Comparison of ENCODE assay signal across 15 cellular contexts in the genomic region with DNA sequence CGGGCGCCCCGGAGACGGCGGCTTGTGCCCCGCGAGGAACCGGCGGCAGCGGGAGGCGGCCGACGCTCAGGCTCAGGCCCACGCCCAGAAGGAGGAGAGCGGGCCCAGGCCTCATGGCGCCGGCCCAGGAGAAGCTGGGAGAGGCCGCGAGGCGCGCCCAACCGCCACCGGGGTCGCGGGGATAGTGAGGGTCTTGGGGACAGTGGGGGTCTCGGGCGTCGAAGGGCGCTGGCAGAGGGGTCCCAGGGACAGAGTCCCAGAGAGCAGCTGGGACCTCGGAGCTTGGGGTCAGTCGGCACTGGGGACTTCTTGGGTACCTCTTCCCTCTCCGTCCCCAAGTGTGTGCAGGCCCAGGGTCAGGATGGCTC. TPM values are rescaled to one million over a fixed set of nuclear protein-coding genes. Genes with fewer than 3 reads are reported as not detected.
A peak's percentile ranks its signal among the peaks of the same experiment; 100 is the strongest.
DNase-seq lines count a peak whose midpoint lies in the region; ATAC-seq, FAIRE-seq and TF ChIP-seq lines count a peak whose summit lies in the region.
"Had no signal": no experiment of that assay in that cellular context is flagged by ENCODE, and none has a peak within 500 bp of the region (broad histone marks: within the 10 kb centered on the region; RNA-seq: fewer than 3 reads in every experiment).

Gene PKDREJ, minus strand, starts transcription at position 136 of the 368 bp plus-strand sequence. Its CDS starts 21 bp downstream, at position 115.

- H3K27ac ChIP-seq in endodermal cell (ENCODE audit: low read depth, low read length) (no peak within 1 kb of the TSS), testis (peak within 1 kb of the TSS in 1 of 2 donors; percentile 36)

- no peak for FAIRE-seq in H54 (lab: Jason Lieb, UNC)
- FAIRE-seq: colon, urothelium cell line had no signal

- H3K4me1 ChIP-seq in endodermal cell (ENCODE audit: control insufficient read depth, insufficient read depth, low read length) = no peaks in the 10 kb centered on the region
- no peaks in the 10 kb centered on the region for H3K4me1 ChIP-seq in testis

- H3K9me3 Mint-ChIP-seq in activated CD4-positive, alpha-beta T cell treated with anti-CD3 and anti-CD28 coated beads, Interleukin-2, amount 10 ng/mL, durations not matched to agents 24 days and 14 days = peaks cover 13% of the 10 kb centered on the region
- peaks cover 49% of the 10 kb centered on the region for H3K9me3 Mint-ChIP-seq in endodermal cell
- peaks cover 0 to 25% (median 2%) of the 10 kb centered on the region in 9 donors for H3K9me3 Mint-ChIP-seq in naive thymus-derived CD8-positive, alpha-beta T cell

- H3K4me3 ChIP-seq in endodermal cell (ENCODE audit: low read length) (no peak within 1 kb of the TSS), testis (peak within 1 kb of the TSS; percentile 26 to 34)

- peaks cover 75% of the 10 kb centered on the region for H3K27me3 Mint-ChIP-seq in activated CD4-positive, alpha-beta T cell treated with anti-CD3 and anti-CD28 coated beads, Interleukin-2, amount 10 ng/mL, durations not matched to agents 24 days and 14 days
- H3K27me3 Mint-ChIP-seq in endodermal cell (ENCODE audit: insufficient read depth) = peaks cover 81% of the 10 kb centered on the region
- H3K27me3 Mint-ChIP-seq in naive thymus-derived CD8-positive, alpha-beta T cell = peaks cover 27 to 55% (median 47%) of the 10 kb centered on the region in 5 donors

- H3K9me3 ChIP-seq in endodermal cell (ENCODE audit: control insufficient read depth, low read length) = peaks cover 32% of the 10 kb centered on the region
- H3K9me3 ChIP-seq in testis = no peaks in the 10 kb centered on the region

- H3K36me3 ChIP-seq in endodermal cell (ENCODE audit: control insufficient read depth, insufficient read depth, low read length) = no peaks in the 10 kb centered on the region
- H3K36me3 ChIP-seq in testis (ENCODE audit: low read depth, missing control alignments) = no peaks in the 10 kb centered on the region

- H3K27ac Mint-ChIP-seq in activated CD4-positive, alpha-beta T cell treated with anti-CD3 and anti-CD28 coated beads, Interleukin-2, amount 10 ng/mL, durations not matched to agents 24 days and 14 days = no peak within 1 kb of the TSS
- no peak within 1 kb of the TSS for H3K27ac Mint-ChIP-seq in endodermal cell
- peak within 1 kb of the TSS in 1 of 10 donors; percentile 12 for H3K27ac Mint-ChIP-seq in naive thymus-derived CD8-positive, alpha-beta T cell

- peaks cover 12% of the 10 kb centered on the region for H3K36me3 Mint-ChIP-seq in activated CD4-positive, alpha-beta T cell treated with anti-CD3 and anti-CD28 coated beads, Interleukin-2, amount 10 ng/mL, durations not matched to agents 24 days and 14 days (ENCODE audit: low read depth)
- H3K36me3 Mint-ChIP-seq in endodermal cell (ENCODE audit: low read depth) = peaks cover 10% of the 10 kb centered on the region
- peaks cover 0 to 18% (median 2%) of the 10 kb centered on the region in 3 donors for H3K36me3 Mint-ChIP-seq in naive thymus-derived CD8-positive, alpha-beta T cell

- intact Hi-C loops in activated CD4-positive, alpha-beta T cell treated with anti-CD3 and anti-CD28 coated beads, Interleukin-2, amount 10 ng/mL, durations not matched to agents 24 days and 14 days (cut with micrococcal nuclease) = no loop called here
- intact Hi-C loops in testis (cut with DNase I; ENCODE audit: low total_unique reads) = no loop called here

- POLR2A ChIA-PET in naive thymus-derived CD8-positive, alpha-beta T cell (lab: Charles Lee) = no interaction called here
- POLR2A ChIA-PET in GM10248 (lab: Yijun Ruan, JAX) = no interaction called here

- H3K4me3 Mint-ChIP-seq in activated CD4-positive, alpha-beta T cell treated with anti-CD3 and anti-CD28 coated beads, Interleukin-2, amount 10 ng/mL, durations not matched to agents 24 days and 14 days = peak within 1 kb of the TSS; percentile 53
- H3K4me3 Mint-ChIP-seq in endodermal cell = peak within 1 kb of the TSS; percentile 43
- H3K4me3 Mint-ChIP-seq in naive thymus-derived CD8-positive, alpha-beta T cell = peak within 1 kb of the TSS in 9 of 10 donors; percentile 7 to 69 (median 50)

- CTCF ChIA-PET in GM10248 (lab: Yijun Ruan, JAX) = no interaction called here

- DNase-seq in activated CD4-positive, alpha-beta T cell treated with anti-CD3 and anti-CD28 coated beads, Interleukin-2, amount 10 ng/mL, durations not matched to agents 24 days and 14 days = no peak
- no peak for DNase-seq in activated CD4-positive, alpha-beta T cell treated with anti-CD3 and anti-CD28 coated beads, Interleukin-2, amount 50 U/mL, for 48 hours
- DNase-seq in endodermal cell (no peak), testis (no peak), GM10248 (ENCODE audit: extremely low spot score) (no peak), H54 (ENCODE audit: insufficient read length, low spot score) (no peak)
- no peak for DNase-seq in naive thymus-derived CD8-positive, alpha-beta T cell
- DNase-seq: DND-41, KBM-7, NCI-H2029 treated with DMSO at 0.1 percent for 48 hours had no signal

- H3K4me1 Mint-ChIP-seq in activated CD4-positive, alpha-beta T cell treated with anti-CD3 and anti-CD28 coated beads, Interleukin-2, amount 10 ng/mL, durations not matched to agents 24 days and 14 days = peaks cover 8% of the 10 kb centered on the region
- H3K4me1 Mint-ChIP-seq in endodermal cell = peaks cover 3% of the 10 kb centered on the region
- peaks cover 1 to 20% (median 9%) of the 10 kb centered on the region in 4 donors for H3K4me1 Mint-ChIP-seq in naive thymus-derived CD8-positive, alpha-beta T cell

- H3K27me3 ChIP-seq in endodermal cell (ENCODE audit: control insufficient read depth, insufficient read depth, low read length, poor library complexity, severe bottlenecking) = peaks cover 58% of the 10 kb centered on the region
- H3K27me3 ChIP-seq in testis = no peaks in the 10 kb centered on the region

- 62 to 78% methylated on average over 16 to 32 of the region's 32 CpGs for WGBS in endodermal cell (ENCODE audit: insufficient coverage in 1 of 2, insufficient read length in 1 of 2), 2 experiments
- WGBS in testis, 2 donors = 16 to 29% methylated on average over 21 to 26 of the region's 32 CpGs

- H3K9ac ChIP-seq in endodermal cell (ENCODE audit: extremely low read depth, low read length, poor library complexity, severe bottlenecking) = no peak within 1 kb of the TSS

- no peak for TF ChIP-seq POLR2A in testis (IDR thresholded peaks at IDR 0.05)
- no peak for TF ChIP-seq POLR2A in H54 (IDR thresholded peaks at IDR 0.05; ENCODE audit: low read depth, low read length)

- TF ChIP-seq CTCF in endodermal cell (conservative IDR thresholded peaks at IDR 0.05) (no peak), testis (IDR thresholded peaks at IDR 0.05) (no peak), GM10248 (IDR thresholded peaks at IDR 0.05; ENCODE audit: control extremely low read depth, extremely low read depth, low read depth, missing control alignments) (no peak)

- ATAC-seq in naive thymus-derived CD8-positive, alpha-beta T cell = no peak
- no peak for ATAC-seq in HG03469 (IDR thresholded peaks at IDR 0.05; ENCODE audit: unreplicated experiment)

RNA-seq across cellular contexts. Expression of gene PKDREJ, which starts in this region (rescaled TPM):
- total RNA-seq in activated CD4-positive, alpha-beta T cell treated with anti-CD3 and anti-CD28 coated beads, Interleukin-2, amount 10 ng/mL, durations not matched to agents 24 days and 14 days = not detected in 2 replicates
- total RNA-seq in endodermal cell = under 1 TPM in 1 of 2 donors, not detected in 1; 0.04 TPM
- polyA plus RNA-seq in endodermal cell (2013, experiment 1 of 2) = not detected
- polyA plus RNA-seq in endodermal cell (2013, experiment 2 of 2) = not detected
- total RNA-seq in naive thymus-derived CD8-positive, alpha-beta T cell = not detected
- polyA plus RNA-seq in naive thymus-derived CD8-positive, alpha-beta T cell = not detected
- total RNA-seq in testis = 1 to 10 TPM; 3.4 to 5.0 TPM
- 10.4 TPM for polyA plus RNA-seq in testis (ENCODE audit: insufficient read depth, low read depth, low replicate concordance)
- total RNA-seq: A172, myocyte had no signal

Comparison
In these comparisons a context has a peak if more than half of its experiments do, and no peak if none do; other contexts are left out.
1. RNA of gene PKDREJ (polyA plus RNA-seq): 10.4 TPM in testis (single experiment); not detected in naive thymus-derived CD8-positive, alpha-beta T cell; every median in the first group is over 10 times any median in the second.
2. Peak in every context shown above with its lines, with median percentiles within 50 percentile points of each other: H3K4me3 Mint-ChIP-seq.